Comparison of ENCODE assay signal across 8 cellular contexts in the genomic region with DNA sequence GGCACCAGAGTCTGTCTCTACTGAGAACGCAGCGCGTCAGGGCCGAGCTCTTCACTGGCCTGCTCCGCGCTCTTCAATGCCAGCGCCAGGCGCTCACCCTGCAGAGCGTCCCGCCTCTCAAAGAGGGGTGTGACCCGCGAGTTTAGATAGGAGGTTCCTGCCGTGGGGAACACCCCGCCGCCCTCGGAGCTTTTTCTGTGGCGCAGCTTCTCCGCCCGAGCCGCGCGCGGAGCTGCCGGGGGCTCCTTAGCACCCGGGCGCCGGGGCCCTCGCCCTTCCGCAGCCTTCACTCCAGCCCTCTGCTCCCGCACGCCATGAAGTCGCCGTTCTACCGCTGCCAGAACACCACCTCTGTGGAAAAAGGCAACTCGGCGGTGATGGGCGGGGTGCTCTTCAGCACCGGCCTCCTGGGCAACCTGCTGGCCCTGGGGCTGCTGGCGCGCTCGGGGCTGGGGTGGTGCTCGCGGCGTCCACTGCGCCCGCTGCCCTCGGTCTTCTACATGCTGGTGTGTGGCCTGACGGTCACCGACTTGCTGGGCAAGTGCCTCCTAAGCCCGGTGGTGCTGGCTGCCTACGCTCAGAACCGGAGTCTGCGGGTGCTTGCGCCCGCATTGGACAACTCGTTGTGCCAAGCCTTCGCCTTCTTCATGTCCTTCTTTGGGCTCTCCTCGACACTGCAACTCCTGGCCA. TPM values are rescaled to one million over a fixed set of nuclear protein-coding genes. Genes with fewer than 3 reads are reported as not detected.
DNase-seq lines count a peak whose midpoint lies in the region; ATAC-seq and TF ChIP-seq lines count a peak whose summit lies in the region.

A gene with protein sequence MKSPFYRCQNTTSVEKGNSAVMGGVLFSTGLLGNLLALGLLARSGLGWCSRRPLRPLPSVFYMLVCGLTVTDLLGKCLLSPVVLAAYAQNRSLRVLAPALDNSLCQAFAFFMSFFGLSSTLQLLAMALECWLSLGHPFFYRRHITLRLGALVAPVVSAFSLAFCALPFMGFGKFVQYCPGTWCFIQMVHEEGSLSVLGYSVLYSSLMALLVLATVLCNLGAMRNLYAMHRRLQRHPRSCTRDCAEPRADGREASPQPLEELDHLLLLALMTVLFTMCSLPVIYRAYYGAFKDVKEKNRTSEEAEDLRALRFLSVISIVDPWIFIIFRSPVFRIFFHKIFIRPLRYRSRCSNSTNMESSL (plus strand): TSS at position 198 of the 690 bp plus-strand sequence. CDS start 117 bp downstream, at position 315.

- DNase-seq in CD8-positive, alpha-beta memory T cell, result peak; percentile 28 to 73 (median 57)
- DNase-seq in activated CD4-positive, alpha-beta T cell treated with anti-CD3 and anti-CD28 coated beads for 48 hours, result peak; percentile 48
- DNase-seq in epithelial cell of esophagus (ENCODE audit: low read depth) (peak; percentile 13), naive B cell (no peak), upper lobe of left lung (peak; percentile 45 to 85), medulla oblongata (ENCODE audit: extremely low spot score) (no peak), KBM-7 (no peak)

- H3K4me3 ChIP-seq in CD8-positive, alpha-beta memory T cell (ENCODE audit: low read length), result peak within 1 kb of the TSS; percentile 70
- H3K4me3 ChIP-seq in epithelial cell of esophagus (ENCODE audit: low read length) (peak within 1 kb of the TSS; percentile 11), upper lobe of left lung (peak within 1 kb of the TSS; percentile 10 to 55 (median 44))

- peak within 1 kb of the TSS; percentile 97 to 100 (median 99) for H3K4me3 Mint-ChIP-seq in CD8-positive, alpha-beta memory T cell
- H3K4me3 Mint-ChIP-seq in naive B cell, result peak within 1 kb of the TSS in 7 of 8 donors; percentile 79 to 89 (median 88)

- no peak for TF ChIP-seq EP300 in upper lobe of left lung (IDR thresholded peaks at IDR 0.05)

- TF ChIP-seq POLR2A in upper lobe of left lung (IDR thresholded peaks at IDR 0.05), result peak in 1 of 4 donors; percentile 31

- H3K27ac ChIP-seq in CD8-positive, alpha-beta memory T cell (ENCODE audit: low read depth, low read length), result peak within 1 kb of the TSS; percentile 52
- H3K27ac ChIP-seq in upper lobe of left lung, result peak within 1 kb of the TSS in 3 of 4 donors; percentile 7 to 35 (median 16)

- peaks cover 25% of the 10 kb centered on the region for H3K4me1 ChIP-seq in CD8-positive, alpha-beta memory T cell (ENCODE audit: insufficient read depth, low read length)
- H3K4me1 ChIP-seq in upper lobe of left lung, result peaks cover 19 to 23% (median 21%) of the 10 kb centered on the region in 4 donors

- peaks cover 2% of the 10 kb centered on the region for H3K27me3 ChIP-seq in CD8-positive, alpha-beta memory T cell (ENCODE audit: insufficient read depth, low read length, poor library complexity, severe bottlenecking)
- H3K27me3 ChIP-seq in upper lobe of left lung, result peaks cover 3 to 13% (median 7%) of the 10 kb centered on the region in 4 donors

- CTCF ChIA-PET in CD8-positive, alpha-beta memory T cell (lab: Charles Lee), result interaction anchor here (1.0 to 1.9 kb wide), 5 partner anchors 20 to 385 kb away, joined by 3 to 5 read pairs (median 3); a partner anchor contains a TSS

- no peaks in the 10 kb centered on the region for H3K36me3 ChIP-seq in CD8-positive, alpha-beta memory T cell (ENCODE audit: insufficient read depth, low read length)
- no peaks in the 10 kb centered on the region for H3K36me3 ChIP-seq in upper lobe of left lung

- peaks cover 4 to 15% (median 9%) of the 10 kb centered on the region in 3 donors for H3K36me3 Mint-ChIP-seq in CD8-positive, alpha-beta memory T cell
- no peaks in the 10 kb centered on the region for H3K36me3 Mint-ChIP-seq in naive B cell

- TF ChIP-seq CTCF in epithelial cell of esophagus (IDR thresholded peaks at IDR 0.05; ENCODE audit: insufficient read depth, low read depth, low read length, missing control alignments), result no peak
- no peak for TF ChIP-seq CTCF in upper lobe of left lung (IDR thresholded peaks at IDR 0.05)

- no peaks in the 10 kb centered on the region for H3K9me3 ChIP-seq in CD8-positive, alpha-beta memory T cell (ENCODE audit: low read length)
- no peaks in the 10 kb centered on the region for H3K9me3 ChIP-seq in upper lobe of left lung

- POLR2A ChIA-PET in CD8-positive, alpha-beta memory T cell (lab: Charles Lee), result no interaction called here

- H3K27ac Mint-ChIP-seq in CD8-positive, alpha-beta memory T cell, result peak within 1 kb of the TSS; percentile 75 to 96 (median 88)
- H3K27ac Mint-ChIP-seq in naive B cell, result peak within 1 kb of the TSS in 2 of 6 donors; percentile 63 to 85

- in situ Hi-C loops in KBM-7 (cut with MboI; ENCODE audit: low pct_unique_long_range_greater_than_20kb, low sequenced_read_pairs), result no loop called here

- H3K27me3 Mint-ChIP-seq in CD8-positive, alpha-beta memory T cell, result peaks cover 0 to 6% of the 10 kb centered on the region in 2 donors
- peaks cover 55 to 58% (median 56%) of the 10 kb centered on the region in 3 donors for H3K27me3 Mint-ChIP-seq in naive B cell

- peaks cover 70 to 93% (median 85%) of the 10 kb centered on the region in 3 donors for H3K4me1 Mint-ChIP-seq in CD8-positive, alpha-beta memory T cell
- H3K4me1 Mint-ChIP-seq in naive B cell, result peaks cover 36 to 52% (median 37%) of the 10 kb centered on the region in 3 donors

- no peaks in the 10 kb centered on the region for H3K9me3 Mint-ChIP-seq in CD8-positive, alpha-beta memory T cell
- no peaks in the 10 kb centered on the region for H3K9me3 Mint-ChIP-seq in naive B cell

- 2% methylated on average over 16 to 49 of the region's 58 CpGs for WGBS in upper lobe of left lung, 2 donors

- ATAC-seq in naive B cell (ENCODE audit: low read depth in 2 of 2), result peak; percentile 42 to 56
- ATAC-seq in upper lobe of left lung (ENCODE audit: low FRiP score in 2 of 2), result peak; percentile 63 to 75
- no peak for ATAC-seq in GM19452 (IDR thresholded peaks at IDR 0.05; ENCODE audit: unreplicated experiment)

RNA-seq across cellular contexts. Expression of the gene that starts here (rescaled TPM):
- 1 to 10 TPM in 1 of 2 experiments, under 1 TPM in 1; 0.66 to 1.4 TPM for total RNA-seq in CD8-positive, alpha-beta memory T cell
- 50.8 TPM for polyA plus RNA-seq in CD8-positive, alpha-beta memory T cell
- under 1 TPM in 4 of 6 donors, not detected in 2; 0.16 to 0.61 (median 0.23) TPM for polyA plus RNA-seq in naive B cell (ENCODE audit: low read depth in 6 of 6)
- 1 to 10 TPM; 1.0 to 3.0 (median 1.7) TPM for total RNA-seq in upper lobe of left lung

Comparison
In these comparisons a context has a peak if more than half of its experiments do, and no peak if none do; other contexts are left out.
1. RNA of the gene that starts here (polyA plus RNA-seq): 50.8 TPM in CD8-positive, alpha-beta memory T cell (single experiment); 0.16 to 0.61 TPM in naive B cell; every median in the first group is over 10 times any median in the second.
2. Peak in ATAC-seq in naive B cell; RNA of the gene not detected or under 1 TPM.
3. DNase-seq: peak in CD8-positive, alpha-beta memory T cell (5 of 5), activated CD4-positive, alpha-beta T cell treated with anti-CD3 and anti-CD28 coated beads for 48 hours (single experiment), epithelial cell of esophagus (single experiment) and upper lobe of left lung (2 of 2); none in naive B cell (single experiment), medulla oblongata (single experiment) and KBM-7 (single experiment).
4. H3K4me3 ChIP-seq: peak in every context shown above with its lines; median percentile 70 in CD8-positive, alpha-beta memory T cell; 44 in upper lobe of left lung; 11 in epithelial cell of esophagus.